Comparison of ENCODE assay signal across 16 cellular contexts in the genomic region with DNA sequence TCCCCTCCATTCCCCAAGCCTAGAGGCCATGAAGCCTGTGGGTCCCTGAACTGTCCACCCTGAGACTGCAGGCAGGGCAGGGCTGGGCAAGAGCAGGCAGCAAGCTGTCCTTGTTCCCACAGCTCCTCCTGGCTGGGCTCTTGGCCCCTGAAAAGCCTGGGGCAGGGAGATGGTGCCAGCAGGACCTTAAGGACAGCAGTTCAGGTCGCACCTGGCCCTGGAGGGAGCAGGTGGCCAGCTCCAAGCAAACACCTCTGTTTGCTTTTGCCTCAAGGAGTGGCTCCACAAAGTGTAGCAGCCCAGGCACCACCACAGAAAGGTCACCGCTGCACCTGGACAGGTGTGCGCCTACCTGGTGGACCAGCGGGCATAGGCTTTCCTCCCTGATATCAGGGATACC.
"Had no signal": no experiment of that assay in that cellular context is flagged by ENCODE, and none has a peak within 500 bp of the region (broad histone marks: within the 10 kb centered on the region; RNA-seq: fewer than 3 reads in every experiment).

No MANE protein-coding gene starts in this region.

- H3K9me3 ChIP-seq: gastrocnemius medialis, left ventricle myocardium inferior had no signal

- H3K36me3 ChIP-seq: gastrocnemius medialis, left ventricle myocardium inferior had no signal

- H3K27ac Mint-ChIP-seq: activated naive CD4-positive, alpha-beta T cell treated with anti-CD3 and anti-CD28 coated beads, Interleukin-2, amount 50 U/mL, for 24 hours; nephron; stimulated activated naive CD8-positive, alpha-beta T cell treated with anti-CD3 and anti-CD28 coated beads, Interleukin-15, Interleukin-2, amounts not matched to agents 100 ng/mL and 50 ng/mL, for 24 hours had no signal

- H3K4me3 ChIP-seq: gastrocnemius medialis, left ventricle myocardium inferior had no signal

- H3K9me3 Mint-ChIP-seq: activated naive CD4-positive, alpha-beta T cell treated with anti-CD3 and anti-CD28 coated beads, Interleukin-2, amount 50 U/mL, for 24 hours; central memory CD8-positive, alpha-beta T cell; nephron; stimulated activated naive CD8-positive, alpha-beta T cell treated with anti-CD3 and anti-CD28 coated beads, Interleukin-15, Interleukin-2, amounts not matched to agents 100 ng/mL and 50 ng/mL, for 24 hours had no signal

- H3K4me3 Mint-ChIP-seq: activated naive CD4-positive, alpha-beta T cell treated with anti-CD3 and anti-CD28 coated beads, Interleukin-2, amount 50 U/mL, for 24 hours; central memory CD8-positive, alpha-beta T cell; nephron; stimulated activated naive CD8-positive, alpha-beta T cell treated with anti-CD3 and anti-CD28 coated beads, Interleukin-15, Interleukin-2, amounts not matched to agents 100 ng/mL and 50 ng/mL, for 24 hours had no signal

- H3K36me3 Mint-ChIP-seq: activated naive CD4-positive, alpha-beta T cell treated with anti-CD3 and anti-CD28 coated beads, Interleukin-2, amount 50 U/mL, for 24 hours had no signal

- H3K4me1 Mint-ChIP-seq: activated naive CD4-positive, alpha-beta T cell treated with anti-CD3 and anti-CD28 coated beads, Interleukin-2, amount 50 U/mL, for 24 hours; nephron had no signal

- ATAC-seq: gastrocnemius medialis had no signal

- DNase-seq: activated CD4-positive, alpha-beta T cell treated with anti-CD3 and anti-CD28 coated beads, Interleukin-2, amount 50 U/mL, for 4 hours; activated CD4-positive, CD25-positive, alpha-beta regulatory T cell treated with anti-CD3 and anti-CD28 coated beads, Interleukin-2, amount 50 U/mL, for 72 hours; activated effector memory CD4-positive, alpha-beta T cell treated with Interleukin-2 at 50 U/mL for 16 hours; activated T-cell treated with anti-CD3 and anti-CD28 coated beads, Interleukin-2, amount 50 U/mL, for 1 hour; effector memory CD4-positive, alpha-beta T cell; islet precursor cell; left ventricle myocardium inferior; mesenchymal stem cell; stimulated activated CD4-positive, alpha-beta T cell treated with anti-CD3 and anti-CD28 coated beads, Interleukin-4, amount 100 ng/mL, for 1 hour; stimulated activated CD8-positive, alpha-beta memory T cell treated with anti-CD3 and anti-CD28 coated beads, Interleukin-4, amount 100 ng/mL, for 48 hours had no signal

- H3K27ac ChIP-seq: epithelial cell of prostate, gastrocnemius medialis, left ventricle myocardium inferior had no signal
